Comparison of ENCODE assay signal across 22 cellular contexts in genomic region chr11:66868082-66868725, GRCh38. TPM values are rescaled to one million over a fixed set of nuclear protein-coding genes. Genes with fewer than 3 reads are reported as not detected.
DNase-seq lines count a peak whose midpoint lies in the region; ATAC-seq and TF ChIP-seq lines count a peak whose summit lies in the region.
"Had no signal": no experiment of that assay in that cellular context is flagged by ENCODE, and none has a peak within 500 bp of the region (broad histone marks: within the 10 kb centered on the region; RNA-seq: fewer than 3 reads in every experiment).

No MANE protein-coding gene starts in this region.

- ATAC-seq in GM18909 (IDR thresholded peaks at IDR 0.05; ENCODE audit: poor library complexity, unreplicated experiment) = peak; percentile 6
- ATAC-seq in naive B cell (ENCODE audit: low read depth in 2 of 2) = no peak
- no peak for ATAC-seq in GM18870 (IDR thresholded peaks at IDR 0.05; ENCODE audit: unreplicated experiment)

- H3K9me2 ChIP-seq in OCI-LY7 (ENCODE audit: insufficient read depth, low read length) = no peaks in the 10 kb centered on the region

- no peaks in the 10 kb centered on the region for H3K27me3 Mint-ChIP-seq in IgD-negative memory B cell
- H3K27me3 Mint-ChIP-seq in naive B cell = no peaks in the 10 kb centered on the region

- H3K9me3 Mint-ChIP-seq in IgD-negative memory B cell = no peaks in the 10 kb centered on the region
- no peaks in the 10 kb centered on the region for H3K9me3 Mint-ChIP-seq in naive B cell
- H3K9me3 Mint-ChIP-seq: neural crest cell had no signal

- CTCF ChIA-PET in OCI-LY7 (lab: Charles Lee; ENCODE audit: unreplicated experiment) = interaction anchor here (0.6 kb wide), 1 partner anchor 12 kb away, joined by 3 read pairs; no protein-coding TSS in a partner anchor

- H3K36me3 ChIP-seq in OCI-LY7 (ENCODE audit: insufficient read depth, low read length) (no peaks in the 10 kb centered on the region), brain microvascular endothelial cell (replicated peaks) (peaks cover 16% of the 10 kb centered on the region)
- H3K36me3 ChIP-seq: MG63, right atrium auricular region, SJCRH30, transverse colon had no signal

- peaks cover 59% of the 10 kb centered on the region for H3K4me1 ChIP-seq in OCI-LY7 (ENCODE audit: insufficient read depth, low read length, poor library complexity, severe bottlenecking)
- H3K4me1 ChIP-seq: parathyroid adenoma, right atrium auricular region had no signal

- intact Hi-C loops in OCI-LY7 (cut with micrococcal nuclease; ENCODE audit: unreplicated experiment) = loop anchor here (1.0 kb wide), 1 partner anchor 174 kb away; no protein-coding TSS in a partner anchor

- no peak for TF ChIP-seq CTCF in OCI-LY7 (conservative IDR thresholded peaks at IDR 0.05; ENCODE audit: low read length)
- TF ChIP-seq CTCF in brain microvascular endothelial cell (IDR thresholded peaks at IDR 0.05; ENCODE audit: low read depth, low read length, missing control alignments) = no peak

- peak overlapping the region; percentile 44 to 83 (median 67) for H3K4me3 Mint-ChIP-seq in IgD-negative memory B cell
- peak overlapping the region in 5 of 8 donors; percentile 28 to 70 (median 40) for H3K4me3 Mint-ChIP-seq in naive B cell
- H3K4me3 Mint-ChIP-seq: neural crest cell had no signal

- POLR2A ChIA-PET in OCI-LY7 (lab: Charles Lee) = interaction anchor here (1.4 to 1.6 kb wide), 2 partner anchors 13 to 159 kb away, joined by 3 to 4 read pairs; no protein-coding TSS in a partner anchor

- BruUV-seq in OCI-LY7 (replicated peaks; lab: Mats Ljungman, UMichigan) = no TSS peak

- H3K27me3 ChIP-seq in brain microvascular endothelial cell (replicated peaks) = no peaks in the 10 kb centered on the region
- H3K27me3 ChIP-seq: esophagus squamous epithelium, MG63, right atrium auricular region, SJCRH30, transverse colon had no signal

- in situ Hi-C loops in brain microvascular endothelial cell (cut with HindIII; ENCODE audit: low pct_ligation_motif_present, low sequenced_read_pairs) = no loop called here

- H3K27ac Mint-ChIP-seq in IgD-negative memory B cell (peak overlapping the region in 2 of 3 donors; percentile 53 to 71), naive B cell (no peak overlapping the region)

- no peaks in the 10 kb centered on the region for H3K79me2 ChIP-seq in OCI-LY7 (ENCODE audit: insufficient read depth, low read depth, low read length)
- H3K79me2 ChIP-seq: parathyroid adenoma had no signal

- no peak for DNase-seq in OCI-LY7 (ENCODE audit: low spot score)
- DNase-seq in naive B cell = no peak
- DNase-seq in brain microvascular endothelial cell = no peak
- DNase-seq in NCI-H748 treated with DMSO at 0.1 percent for 48 hours (lab: John Stamatoyannopoulos, UW) = no peak
- DNase-seq: GDM1; IMR-90; MG63; NCI-H1417 treated with DMSO at 0.1 percent for 48 hours; NCI-H446; NK-92 treated with Interleukin-12 subunit alpha and Interleukin-12 subunit beta, amount 100 ng/mL, for 24 hours; SJCRH30 had no signal

- no peaks in the 10 kb centered on the region for H3K9me3 ChIP-seq in OCI-LY7 (ENCODE audit: low read length)
- H3K9me3 ChIP-seq: Caco-2, esophagus squamous epithelium, MG63, right atrium auricular region, SJCRH30, transverse colon had no signal

- H3K4me1 Mint-ChIP-seq in IgD-negative memory B cell (peaks cover 6 to 17% (median 14%) of the 10 kb centered on the region in 3 donors), naive B cell (peaks cover 8 to 16% (median 13%) of the 10 kb centered on the region in 3 donors)
- H3K4me1 Mint-ChIP-seq: neural crest cell had no signal

- H2AFZ ChIP-seq in OCI-LY7 (ENCODE audit: low read length) = peak overlapping the region; percentile 70; the same call in 1 of the 2 replicates
- H2AFZ ChIP-seq: parathyroid adenoma had no signal

- peak overlapping the region; percentile 12 for H3K4me3 ChIP-seq in OCI-LY7 (ENCODE audit: low read depth, low read length, poor library complexity, severe bottlenecking)
- no peak overlapping the region for H3K4me3 ChIP-seq in brain microvascular endothelial cell (ENCODE audit: low read depth, low read length)
- H3K4me3 ChIP-seq: esophagus squamous epithelium, lung, MG63, right atrium auricular region, SJCRH30, smooth muscle cell, transverse colon had no signal

- H3K36me3 Mint-ChIP-seq in IgD-negative memory B cell (no peaks in the 10 kb centered on the region), naive B cell (no peaks in the 10 kb centered on the region)

- no peaks in the 10 kb centered on the region for H4K20me1 ChIP-seq in OCI-LY7 (ENCODE audit: insufficient read depth, low read length)

- no peak overlapping the region for H3K27ac ChIP-seq in OCI-LY7 (ENCODE audit: low read depth, low read length, poor library complexity, severe bottlenecking)
- no peak overlapping the region for H3K27ac ChIP-seq in brain microvascular endothelial cell
- H3K27ac ChIP-seq: esophagus squamous epithelium, parathyroid adenoma, right atrium auricular region, SJCRH30, transverse colon had no signal

- H3K4me2 ChIP-seq in OCI-LY7 (ENCODE audit: low read length) = peak overlapping the region; percentile 60
- H3K4me2 ChIP-seq: smooth muscle cell had no signal

RNA-seq across cellular contexts. Expression of gene LRFN4, which starts 11.3 kb away (rescaled TPM):
- polyA plus RNA-seq in IgD-negative memory B cell (2.2 TPM), naive B cell (ENCODE audit: low read depth in 6 of 6) (1 to 10 TPM in 2 of 6 donors, under 1 TPM in 4; 0.19 to 1.7 (median 0.70) TPM)
- 27.2 and 33.9 TPM in 2 replicates for total RNA-seq in OCI-LY7 (2014; rRNA removed; shearing (Covaris generic))
- 34.9 and 38.6 TPM in 2 replicates for total RNA-seq in OCI-LY7 (2022)

RNA-seq across cellular contexts. Expression of gene RCE1, which starts 25.0 kb away (rescaled TPM):
- 24.9 TPM for polyA plus RNA-seq in IgD-negative memory B cell
- 45.3 and 62.9 TPM in 2 replicates for total RNA-seq in OCI-LY7 (2014; rRNA removed; shearing (Covaris generic))
- 31.6 and 34.9 TPM in 2 replicates for total RNA-seq in OCI-LY7 (2022)
- 10 to 100 TPM; 16.3 to 31.9 (median 19.3) TPM for polyA plus RNA-seq in naive B cell (ENCODE audit: low read depth in 6 of 6)

Comparison
In these comparisons a context has a peak if more than half of its experiments do, and no peak if none do; other contexts are left out.
1. H3K27ac Mint-ChIP-seq: peak in IgD-negative memory B cell (2 of 3); none in naive B cell (0 of 6).